In genomic region chr5:107476783-107477182, GRCh38 we compare ENCODE assay signal across 10 cellular contexts.
DNase-seq lines count a peak whose midpoint lies in the region; ATAC-seq and TF ChIP-seq lines count a peak whose summit lies in the region.
"Had no signal": no experiment of that assay in that cellular context is flagged by ENCODE, and none has a peak within 500 bp of the region (broad histone marks: within the 10 kb centered on the region; RNA-seq: fewer than 3 reads in every experiment).

No MANE protein-coding gene starts in this region.

- H4K20me1 ChIP-seq in OCI-LY3 (ENCODE audit: insufficient read depth, low read length) = no peaks in the 10 kb centered on the region
- H4K20me1 ChIP-seq: BLaER1 treated with 17β-estradiol and CSF1 and Interleukin-3, amounts not matched to agents 10 nM and 100 nM had no signal

- H3K4me1 Mint-ChIP-seq in activated CD8-positive, alpha-beta memory T cell treated with anti-CD3 and anti-CD28 coated beads, Interleukin-2, amount 10 ng/mL, durations not matched to agents 7 days and 5 days = peaks cover 26% of the 10 kb centered on the region
- H3K4me1 Mint-ChIP-seq: memory B cell had no signal

- no peak overlapping the region for H3K9ac ChIP-seq in OCI-LY3 (ENCODE audit: low read length)
- H3K9ac ChIP-seq: BLaER1 treated with 17β-estradiol and CSF1 and Interleukin-3, amounts not matched to agents 10 nM and 100 nM had no signal

- no peaks in the 10 kb centered on the region for H3K27me3 ChIP-seq in OCI-LY3 (ENCODE audit: low read depth, low read length)
- peaks cover 0 to 1% (median 0%) of the 10 kb centered on the region in 3 donors for H3K27me3 ChIP-seq in psoas muscle (ENCODE audit: insufficient read depth in 3 of 3, low read length in 2 of 3)
- H3K27me3 ChIP-seq in sigmoid colon = no peaks in the 10 kb centered on the region
- H3K27me3 ChIP-seq: BLaER1 treated with 17β-estradiol and CSF1 and Interleukin-3, amounts not matched to agents 10 nM and 100 nM had no signal

- peak overlapping the region; percentile 62 for H3K27ac Mint-ChIP-seq in activated CD8-positive, alpha-beta memory T cell treated with anti-CD3 and anti-CD28 coated beads, Interleukin-2, amount 10 ng/mL, durations not matched to agents 7 days and 5 days
- H3K27ac Mint-ChIP-seq: memory B cell had no signal

- peaks cover 6% of the 10 kb centered on the region for H3K27me3 Mint-ChIP-seq in activated CD8-positive, alpha-beta memory T cell treated with anti-CD3 and anti-CD28 coated beads, Interleukin-2, amount 10 ng/mL, durations not matched to agents 7 days and 5 days

- H3K36me3 Mint-ChIP-seq in activated CD8-positive, alpha-beta memory T cell treated with anti-CD3 and anti-CD28 coated beads, Interleukin-2, amount 10 ng/mL, durations not matched to agents 7 days and 5 days = peaks cover 3% of the 10 kb centered on the region
- H3K36me3 Mint-ChIP-seq: memory B cell had no signal

- 42 to 61% (median 45%) methylated on average over 1 of the region's 1 CpG for WGBS in psoas muscle, 3 donors
- 9 to 45% methylated on average over 1 of the region's 1 CpG for WGBS in sigmoid colon, 2 donors

- H3K4me1 ChIP-seq in OCI-LY3 (ENCODE audit: low read length) = peaks cover 8% of the 10 kb centered on the region
- H3K4me1 ChIP-seq in psoas muscle = no peaks in the 10 kb centered on the region
- H3K4me1 ChIP-seq in sigmoid colon = no peaks in the 10 kb centered on the region

- H3K9me3 Mint-ChIP-seq in activated CD8-positive, alpha-beta memory T cell treated with anti-CD3 and anti-CD28 coated beads, Interleukin-2, amount 10 ng/mL, durations not matched to agents 7 days and 5 days (ENCODE audit: low read depth) = peaks cover 3% of the 10 kb centered on the region
- H3K9me3 Mint-ChIP-seq: memory B cell had no signal

- H3K36me3 ChIP-seq in OCI-LY3 (replicated peaks; ENCODE audit: low read depth, low read length) (no peaks in the 10 kb centered on the region), psoas muscle (ENCODE audit: insufficient read depth in 1 of 2, low read depth in 1 of 2) (no peaks in the 10 kb centered on the region), sigmoid colon (no peaks in the 10 kb centered on the region)
- H3K36me3 ChIP-seq: BLaER1 treated with 17β-estradiol and CSF1 and Interleukin-3, amounts not matched to agents 10 nM and 100 nM had no signal

- intact Hi-C loops in left ventricle myocardium superior (cut with micrococcal nuclease) = no loop called here
- intact Hi-C loops in psoas muscle (cut with DNase I) = no loop called here
- intact Hi-C loops in sigmoid colon (cut with DNase I) = no loop called here

- no peak for TF ChIP-seq POLR2A in sigmoid colon (IDR thresholded peaks at IDR 0.05)

- CTCF ChIA-PET in activated CD8-positive, alpha-beta memory T cell treated with anti-CD3 and anti-CD28 coated beads, Interleukin-2, amount 10 ng/mL, durations not matched to agents 7 days and 5 days (lab: Charles Lee) = interaction anchor here (1.3 to 1.5 kb wide), 2 partner anchors 25 to 95 kb away, joined by 4 to 7 read pairs; no protein-coding TSS in a partner anchor

- TF ChIP-seq CTCF in OCI-LY3 (IDR thresholded peaks at IDR 0.05; ENCODE audit: low read depth, low read length) (no peak), psoas muscle (IDR thresholded peaks at IDR 0.05) (no peak), sigmoid colon (IDR thresholded peaks at IDR 0.05) (no peak)

- peak; percentile 78 for DNase-seq in activated CD8-positive, alpha-beta memory T cell treated with anti-CD3 and anti-CD28 coated beads, Interleukin-2, amount 10 ng/mL, durations not matched to agents 7 days and 5 days
- no peak for DNase-seq in activated CD8-positive, alpha-beta memory T cell treated with anti-CD3 and anti-CD28 coated beads, Interleukin-2, amount 50 U/mL, for 48 hours
- DNase-seq in left ventricle myocardium superior (no peak), psoas muscle (no peak), NCI-H2196 (lab: John Stamatoyannopoulos, UW; ENCODE audit: unreplicated experiment) (no peak), sigmoid colon (no peak)

- no peaks in the 10 kb centered on the region for H3K79me2 ChIP-seq in OCI-LY3 (ENCODE audit: low read length)

- H3K4me3 ChIP-seq in OCI-LY3 (ENCODE audit: low read length) = no peak overlapping the region
- H3K4me3 ChIP-seq in psoas muscle = no peak overlapping the region
- H3K4me3 ChIP-seq in sigmoid colon = no peak overlapping the region
- H3K4me3 ChIP-seq: BLaER1 treated with 17β-estradiol and CSF1 and Interleukin-3, amounts not matched to agents 10 nM and 100 nM had no signal

- H3K27ac ChIP-seq in OCI-LY3 (ENCODE audit: low read length) = no peak overlapping the region
- H3K27ac ChIP-seq in psoas muscle = no peak overlapping the region
- H3K27ac ChIP-seq in sigmoid colon = no peak overlapping the region
- H3K27ac ChIP-seq: BLaER1 treated with 17β-estradiol and CSF1 and Interleukin-3, amounts not matched to agents 10 nM and 100 nM had no signal

- H3K4me2 ChIP-seq in OCI-LY3 (ENCODE audit: low read length) = 0 out of 2 replicates have a peak overlapping the region, but pooled peaks have one; percentile 17
- H3K4me2 ChIP-seq: BLaER1 treated with 17β-estradiol and CSF1 and Interleukin-3, amounts not matched to agents 10 nM and 100 nM had no signal

- TF ChIP-seq EP300 in sigmoid colon (IDR thresholded peaks at IDR 0.05) = no peak

- H3K4me3 Mint-ChIP-seq in activated CD8-positive, alpha-beta memory T cell treated with anti-CD3 and anti-CD28 coated beads, Interleukin-2, amount 10 ng/mL, durations not matched to agents 7 days and 5 days = no peak overlapping the region
- H3K4me3 Mint-ChIP-seq: memory B cell had no signal

- H2AFZ ChIP-seq in OCI-LY3 (ENCODE audit: low read depth, low read length) = no peak overlapping the region

- H3K9me3 ChIP-seq in OCI-LY3 (ENCODE audit: insufficient read depth, low read length) = no peaks in the 10 kb centered on the region
- no peaks in the 10 kb centered on the region for H3K9me3 ChIP-seq in psoas muscle
- no peaks in the 10 kb centered on the region for H3K9me3 ChIP-seq in sigmoid colon
- H3K9me3 ChIP-seq: BLaER1 treated with 17β-estradiol and CSF1 and Interleukin-3, amounts not matched to agents 10 nM and 100 nM had no signal

- peak; percentile 94 for ATAC-seq in activated CD8-positive, alpha-beta memory T cell treated with anti-CD3 and anti-CD28 coated beads, Interleukin-2, amount 10 ng/mL, durations not matched to agents 7 days and 5 days
- ATAC-seq in HG02852 (IDR thresholded peaks at IDR 0.05; ENCODE audit: unreplicated experiment) = peak; percentile 94
- ATAC-seq in left ventricle myocardium superior = peak; percentile 84
- no peak for ATAC-seq in psoas muscle

Comparison
In these comparisons a context has a peak if more than half of its experiments do, and no peak if none do; other contexts are left out.
1. ATAC-seq: peak in activated CD8-positive, alpha-beta memory T cell treated with anti-CD3 and anti-CD28 coated beads, Interleukin-2, amount 10 ng/mL, durations not matched to agents 7 days and 5 days (single experiment), HG02852 (single experiment) and left ventricle myocardium superior (single experiment); none in psoas muscle (0 of 4).